Comparison of ENCODE assay signal across 17 cellular contexts in genomic region chr17:63426041-63426916, GRCh38. TPM values are rescaled to one million over a fixed set of nuclear protein-coding genes. Genes with fewer than 3 reads are reported as not detected.
DNase-seq lines count a peak whose midpoint lies in the region; ATAC-seq, FAIRE-seq and TF ChIP-seq lines count a peak whose summit lies in the region.
"Had no signal": no experiment of that assay in that cellular context is flagged by ENCODE, and none has a peak within 500 bp of the region (broad histone marks: within the 10 kb centered on the region; RNA-seq: fewer than 3 reads in every experiment).

No MANE protein-coding gene starts in this region.

- no peak overlapping the region for H3K4me3 ChIP-seq in gastroesophageal sphincter
- H3K4me3 ChIP-seq: esophagus squamous epithelium, neural progenitor cell, tibial nerve had no signal

- H3K27me3 Mint-ChIP-seq in effector memory CD8-positive, alpha-beta T cell, result no peaks in the 10 kb centered on the region
- H3K27me3 Mint-ChIP-seq: activated CD8-positive, alpha-beta T cell treated with anti-CD3 and anti-CD28 coated beads for 36 hours; activated naive CD4-positive, alpha-beta T cell treated with anti-CD3 and anti-CD28 coated beads, Interleukin-2, amount 50 U/mL, for 24 hours; stimulated activated naive CD8-positive, alpha-beta T cell treated with anti-CD3 and anti-CD28 coated beads, Interleukin-15, amount 100 ng/mL, for 72 hours had no signal

- ATAC-seq in effector memory CD8-positive, alpha-beta T cell (replicated peaks), result no peak
- ATAC-seq in sciatic nerve, result peak; percentile 31
- no peak for ATAC-seq in gastroesophageal sphincter

- intact Hi-C loops in sciatic nerve (cut with DNase I), result loop anchor here (5.0 kb wide), 1 partner anchor 51 kb away; the partner anchor contains the start of gene ACE

- H3K4me1 Mint-ChIP-seq in effector memory CD8-positive, alpha-beta T cell (ENCODE audit: low read depth in 2 of 2), result peaks cover 25 to 33% of the 10 kb centered on the region in 2 donors
- H3K4me1 Mint-ChIP-seq: mesothelial cell of epicardium had no signal

- FAIRE-seq in HTR-8/SVneo (lab: Jason Lieb, UNC), result peak; percentile 40

- no peaks in the 10 kb centered on the region for H3K27me3 ChIP-seq in gastroesophageal sphincter
- H3K27me3 ChIP-seq: esophagus squamous epithelium, neural progenitor cell, tibial nerve had no signal

- H3K9me3 ChIP-seq in gastroesophageal sphincter, result no peaks in the 10 kb centered on the region
- H3K9me3 ChIP-seq: esophagus squamous epithelium, tibial nerve had no signal

- peak in 2 of 3 experiments; percentile 10 to 12 for DNase-seq in NCI-H1417 (lab: John Stamatoyannopoulos, UW)
- DNase-seq in NCI-H1417 treated with DMSO at 0.1 percent for 48 hours (lab: John Stamatoyannopoulos, UW), result no peak
- DNase-seq in HTR-8/SVneo (ENCODE audit: insufficient read length, low spot score), result no peak
- DNase-seq in effector memory CD8-positive, alpha-beta T cell, result no peak
- DNase-seq in sciatic nerve (ENCODE audit: low spot score), result no peak
- no peak for DNase-seq in NCI-H1436 (lab: John Stamatoyannopoulos, UW)
- DNase-seq in activated T-cell treated with anti-CD3 and anti-CD28 coated beads, Interleukin-2, amount 50 U/mL, for 1 hour, result no peak
- DNase-seq: esophagus squamous epithelium had no signal

- H3K4me1 ChIP-seq in gastroesophageal sphincter, result peaks cover 0 to 14% (median 0%) of the 10 kb centered on the region in 3 donors

- no peak for TF ChIP-seq EP300 in gastroesophageal sphincter (IDR thresholded peaks at IDR 0.05)

- peak overlapping the region; percentile 14 to 24 for H3K4me3 Mint-ChIP-seq in effector memory CD8-positive, alpha-beta T cell
- H3K4me3 Mint-ChIP-seq: activated B cell treated with CpG ODN at 0.5 μM for 24 hours; activated CD8-positive, alpha-beta T cell treated with anti-CD3 and anti-CD28 coated beads for 36 hours; activated naive CD4-positive, alpha-beta T cell treated with anti-CD3 and anti-CD28 coated beads, Interleukin-2, amount 50 U/mL, for 24 hours; mesothelial cell of epicardium; neural progenitor cell; stimulated activated naive CD8-positive, alpha-beta T cell treated with anti-CD3 and anti-CD28 coated beads, Interleukin-15, amount 100 ng/mL, for 72 hours; T-helper 2 cell treated with Interferon-gamma antibody and Interleukin-4, amounts not matched to agents 5 μg/mL and 100 μg/mL, for 36 hours had no signal

- TF ChIP-seq POLR2A in gastroesophageal sphincter (IDR thresholded peaks at IDR 0.05), result no peak

- TF ChIP-seq CTCF in gastroesophageal sphincter (IDR thresholded peaks at IDR 0.05), result no peak

- peak overlapping the region; percentile 26 to 52 for H3K27ac Mint-ChIP-seq in effector memory CD8-positive, alpha-beta T cell
- H3K27ac Mint-ChIP-seq: activated B cell treated with CpG ODN at 0.5 μM for 24 hours; activated CD8-positive, alpha-beta T cell treated with anti-CD3 and anti-CD28 coated beads for 36 hours; activated naive CD4-positive, alpha-beta T cell treated with anti-CD3 and anti-CD28 coated beads, Interleukin-2, amount 50 U/mL, for 24 hours; mesothelial cell of epicardium; neural progenitor cell; T-helper 2 cell treated with Interferon-gamma antibody and Interleukin-4, amounts not matched to agents 5 μg/mL and 100 μg/mL, for 36 hours had no signal

- no peak overlapping the region for H3K27ac ChIP-seq in gastroesophageal sphincter
- H3K27ac ChIP-seq: esophagus squamous epithelium, neural progenitor cell, tibial nerve had no signal

- H3K36me3 ChIP-seq in gastroesophageal sphincter, result peaks cover 0 to 6% of the 10 kb centered on the region in 2 donors
- H3K36me3 ChIP-seq: neural progenitor cell had no signal

- H3K36me3 Mint-ChIP-seq in effector memory CD8-positive, alpha-beta T cell (ENCODE audit: insufficient read depth), result peaks cover 23% of the 10 kb centered on the region

- 79 to 94% methylated on average over 13 of the region's 22 CpGs for WGBS in gastroesophageal sphincter (ENCODE audit: low coverage in 1 of 2), 2 donors

- H3K9me3 Mint-ChIP-seq in effector memory CD8-positive, alpha-beta T cell, result no peaks in the 10 kb centered on the region
- H3K9me3 Mint-ChIP-seq: activated B cell treated with CpG ODN at 0.5 μM for 24 hours; activated CD8-positive, alpha-beta T cell treated with anti-CD3 and anti-CD28 coated beads for 36 hours; activated naive CD4-positive, alpha-beta T cell treated with anti-CD3 and anti-CD28 coated beads, Interleukin-2, amount 50 U/mL, for 24 hours; mesothelial cell of epicardium; neural progenitor cell; stimulated activated naive CD8-positive, alpha-beta T cell treated with anti-CD3 and anti-CD28 coated beads, Interleukin-15, amount 100 ng/mL, for 72 hours; T-helper 2 cell treated with Interferon-gamma antibody and Interleukin-4, amounts not matched to agents 5 μg/mL and 100 μg/mL, for 36 hours had no signal

RNA-seq across cellular contexts. Expression of gene CYB561, which starts 19.8 kb away (rescaled TPM):
- total RNA-seq in sciatic nerve (24.7 TPM), gastroesophageal sphincter (10 to 100 TPM in 3 of 4 donors, 1 to 10 TPM in 1; 7.9 to 17.7 (median 15.0) TPM)

RNA-seq across cellular contexts. Expression of gene ACE, which starts 50.6 kb away (rescaled TPM):
- total RNA-seq in sciatic nerve, result 14.0 TPM
- total RNA-seq in gastroesophageal sphincter, result 10 to 100 TPM in 1 of 4 donors, 1 to 10 TPM in 3; 4.8 to 10.4 (median 8.2) TPM

Comparison
In these comparisons a context has a peak if more than half of its experiments do, and no peak if none do; other contexts are left out.
1. DNase-seq: peak in NCI-H1417 (2 of 3); none in NCI-H1417 treated with DMSO at 0.1 percent for 48 hours (single experiment), HTR-8/SVneo (single experiment), effector memory CD8-positive, alpha-beta T cell (0 of 3), sciatic nerve (single experiment), NCI-H1436 (single experiment) and activated T-cell treated with anti-CD3 and anti-CD28 coated beads, Interleukin-2, amount 50 U/mL, for 1 hour (single experiment).